30 cellular contexts compared by ENCODE assay signal in the genomic region with DNA sequence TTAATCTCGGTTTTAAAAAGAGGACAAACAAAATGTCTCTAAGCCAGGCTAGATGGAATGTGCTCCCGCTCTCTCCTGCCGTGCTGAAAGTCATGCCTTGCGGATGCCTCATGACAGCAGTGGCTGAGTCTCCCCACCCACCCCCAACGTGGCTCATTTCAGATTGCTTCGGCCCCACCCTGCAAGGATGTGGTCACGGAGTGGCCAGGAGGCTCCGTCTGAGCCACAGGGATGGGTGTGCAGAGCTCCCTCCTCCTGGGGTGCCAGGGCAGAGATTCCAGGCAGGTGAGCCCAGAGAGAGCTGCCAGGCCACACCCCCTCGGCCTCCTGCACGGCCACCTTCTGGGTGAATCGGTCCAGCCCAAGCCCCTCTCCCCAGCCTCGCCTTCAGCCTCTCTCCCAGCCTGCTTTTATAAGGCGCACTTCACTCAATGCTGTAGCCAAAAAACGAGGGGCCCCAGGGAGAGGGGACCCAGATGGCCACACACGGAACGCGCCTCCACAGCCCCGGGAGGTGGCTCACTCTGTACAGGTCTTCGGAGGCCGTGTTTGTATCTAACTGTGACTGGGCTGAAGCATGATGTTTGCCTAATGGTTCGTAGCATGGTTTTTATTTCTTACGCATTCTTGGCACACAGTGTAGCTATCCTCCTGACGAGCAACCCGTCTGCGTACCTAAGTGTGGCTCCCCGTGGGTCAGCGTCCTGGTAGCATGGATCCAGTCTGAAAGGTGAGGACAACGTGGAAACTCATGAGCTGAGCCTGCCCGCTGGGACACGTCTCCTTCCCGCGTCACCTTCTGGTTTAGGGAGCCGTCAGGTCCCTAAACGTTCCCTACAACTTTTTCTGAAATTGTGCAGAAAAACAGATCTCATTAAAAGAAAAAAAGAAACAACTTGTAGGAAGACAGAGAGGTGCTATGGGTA.
A peak's percentile ranks its signal among the peaks of the same experiment; 100 is the strongest.
DNase-seq lines count a peak whose midpoint lies in the region; ATAC-seq and TF ChIP-seq lines count a peak whose summit lies in the region.
"Had no signal": no experiment of that assay in that cellular context is flagged by ENCODE, and none has a peak within 500 bp of the region (broad histone marks: within the 10 kb centered on the region; RNA-seq: fewer than 3 reads in every experiment).

No MANE protein-coding gene starts in this region.

- intact Hi-C loops in Right ventricle myocardium superior (cut with DNase I) = no loop called here
- intact Hi-C loops in vagina (cut with DNase I) = no loop called here
- intact Hi-C loops in lower lobe of right lung (cut with DNase I) = no loop called here

- no peaks in the 10 kb centered on the region for H3K9me3 ChIP-seq in right atrium auricular region
- no peaks in the 10 kb centered on the region for H3K9me3 ChIP-seq in vagina
- no peaks in the 10 kb centered on the region for H3K9me3 ChIP-seq in lower lobe of right lung
- H3K9me3 ChIP-seq: A549, ascending aorta, left ventricle myocardium inferior, thoracic aorta had no signal

- no peaks in the 10 kb centered on the region for H3K27me3 Mint-ChIP-seq in neural crest cell (ENCODE audit: low read depth)
- H3K27me3 Mint-ChIP-seq: CD4-positive, CD25-positive, alpha-beta regulatory T cell had no signal

- H3K9me3 Mint-ChIP-seq in neural crest cell = no peaks in the 10 kb centered on the region
- H3K9me3 Mint-ChIP-seq: activated T-cell treated with anti-CD3 and anti-CD28 coated beads, Interleukin-2, amount 50 U/mL, for 4 hours; CD4-positive, CD25-positive, alpha-beta regulatory T cell; endodermal cell had no signal

- H3K36me3 ChIP-seq in right atrium auricular region (no peaks in the 10 kb centered on the region), vagina (no peaks in the 10 kb centered on the region), lower lobe of right lung (no peaks in the 10 kb centered on the region)
- H3K36me3 ChIP-seq: left ventricle myocardium inferior had no signal

- H3K27me3 ChIP-seq in right atrium auricular region = no peaks in the 10 kb centered on the region
- no peaks in the 10 kb centered on the region for H3K27me3 ChIP-seq in vagina
- no peaks in the 10 kb centered on the region for H3K27me3 ChIP-seq in lower lobe of right lung (ENCODE audit: low read depth)
- H3K27me3 ChIP-seq: ascending aorta had no signal

- H3K27ac Mint-ChIP-seq in neural crest cell (ENCODE audit: unreplicated experiment) = peak overlapping the region; percentile 84
- H3K27ac Mint-ChIP-seq: CD4-positive, CD25-positive, alpha-beta regulatory T cell; dendritic cell treated with granulocyte-macrophage colony-stimulating factor and Interleukin-4, amounts not matched to agents 40 ng/mL and 50 ng/mL, for 4 days; endodermal cell; T-helper 2 cell treated with Interferon-gamma antibody and Interleukin-4, amounts not matched to agents 5 μg/mL and 100 μg/mL, for 36 hours had no signal

- no peak for ATAC-seq in Right ventricle myocardium superior (ENCODE audit: poor library complexity)
- no peak for ATAC-seq in lower lobe of right lung
- ATAC-seq: activated T-cell treated with anti-CD3 and anti-CD28 coated beads, Interleukin-2, amount 50 U/mL, for 4 hours; Panc1; stimulated activated naive CD8-positive, alpha-beta T cell treated with anti-CD3 and anti-CD28 coated beads, Interleukin-15, Interleukin-2, amounts not matched to agents 100 U/mL and 50 U/mL, for 24 hours had no signal

- H3K4me3 ChIP-seq in right atrium auricular region = no peak overlapping the region
- no peak overlapping the region for H3K4me3 ChIP-seq in vagina
- no peak overlapping the region for H3K4me3 ChIP-seq in lower lobe of right lung
- H3K4me3 ChIP-seq: A549, ascending aorta, left ventricle myocardium inferior, thoracic aorta had no signal

- TF ChIP-seq CTCF in right atrium auricular region (IDR thresholded peaks at IDR 0.05) (no peak), neural crest cell (conservative IDR thresholded peaks at IDR 0.05) (no peak), vagina (IDR thresholded peaks at IDR 0.05) (no peak), lower lobe of right lung (IDR thresholded peaks at IDR 0.05) (no peak)

- H3K4me1 ChIP-seq in right atrium auricular region = no peaks in the 10 kb centered on the region
- no peaks in the 10 kb centered on the region for H3K4me1 ChIP-seq in vagina
- no peaks in the 10 kb centered on the region for H3K4me1 ChIP-seq in lower lobe of right lung
- H3K4me1 ChIP-seq: A549, ascending aorta, left ventricle myocardium inferior had no signal

- TF ChIP-seq POLR2A in vagina (IDR thresholded peaks at IDR 0.05) = no peak

- H3K27ac ChIP-seq in right atrium auricular region = no peak overlapping the region
- no peak overlapping the region for H3K27ac ChIP-seq in vagina
- no peak overlapping the region for H3K27ac ChIP-seq in lower lobe of right lung
- H3K27ac ChIP-seq: A549, ascending aorta, left ventricle myocardium inferior, thoracic aorta had no signal

- DNase-seq in right atrium auricular region (ENCODE audit: low spot score) (peak; percentile 52), Right ventricle myocardium superior (no peak), astrocyte of the hippocampus (ENCODE audit: low read depth, low spot score) (peak; percentile 23), neural crest cell (ENCODE audit: low read depth, low spot score) (no peak), vagina (ENCODE audit: extremely low spot score in 2 of 2) (peak; percentile 58 to 82), lower lobe of right lung (no peak)
- DNase-seq in activated CD4-positive, alpha-beta T cell treated with anti-CD3 and anti-CD28 coated beads for 4 hours = no peak
- DNase-seq in activated CD4-positive, CD25-positive, alpha-beta regulatory T cell treated with anti-CD3 and anti-CD28 coated beads, Interleukin-2, amount 50 U/mL, for 72 hours = no peak
- DNase-seq: activated gamma-delta T cell; activated T-cell treated with anti-CD3 and anti-CD28 coated beads, Interleukin-2, amount 50 U/mL, for 4 hours; AML-193; caudate nucleus; CD4-positive, CD25-positive, alpha-beta regulatory T cell; DND-41; endodermal cell; left ventricle myocardium inferior; mesendoderm; naive B cell; NCI-H1436 treated with DMSO at 0.1 percent for 48 hours; NCI-H345; NCI-H69; occipital lobe; SIG-M5; stimulated activated naive CD8-positive, alpha-beta T cell treated with anti-CD3 and anti-CD28 coated beads, Interleukin-15, Interleukin-2, amounts not matched to agents 100 U/mL and 50 U/mL, for 24 hours had no signal

- H3K4me1 Mint-ChIP-seq in neural crest cell = no peaks in the 10 kb centered on the region
- H3K4me1 Mint-ChIP-seq: CD4-positive, CD25-positive, alpha-beta regulatory T cell; endodermal cell; naive B cell had no signal

- no peaks in the 10 kb centered on the region for H3K36me3 Mint-ChIP-seq in neural crest cell (ENCODE audit: low read depth)
- H3K36me3 Mint-ChIP-seq: CD4-positive, CD25-positive, alpha-beta regulatory T cell; naive B cell had no signal

- H3K4me3 Mint-ChIP-seq in neural crest cell = no peak overlapping the region
- H3K4me3 Mint-ChIP-seq: activated T-cell treated with anti-CD3 and anti-CD28 coated beads, Interleukin-2, amount 50 U/mL, for 4 hours; CD4-positive, CD25-positive, alpha-beta regulatory T cell; dendritic cell treated with granulocyte-macrophage colony-stimulating factor and Interleukin-4, amounts not matched to agents 40 ng/mL and 50 ng/mL, for 4 days; endodermal cell; naive B cell; T-helper 2 cell treated with Interferon-gamma antibody and Interleukin-4, amounts not matched to agents 5 μg/mL and 100 μg/mL, for 36 hours had no signal

Comparison
In these comparisons a context has a peak if more than half of its experiments do, and no peak if none do; other contexts are left out.
1. DNase-seq: peak in right atrium auricular region (single experiment), astrocyte of the hippocampus (single experiment) and vagina (2 of 2); none in Right ventricle myocardium superior (single experiment), neural crest cell (single experiment), activated CD4-positive, alpha-beta T cell treated with anti-CD3 and anti-CD28 coated beads for 4 hours (0 of 2), lower lobe of right lung (single experiment) and activated CD4-positive, CD25-positive, alpha-beta regulatory T cell treated with anti-CD3 and anti-CD28 coated beads, Interleukin-2, amount 50 U/mL, for 72 hours (single experiment).